1 cellular context compared by ENCODE assay signal in the genomic region with DNA sequence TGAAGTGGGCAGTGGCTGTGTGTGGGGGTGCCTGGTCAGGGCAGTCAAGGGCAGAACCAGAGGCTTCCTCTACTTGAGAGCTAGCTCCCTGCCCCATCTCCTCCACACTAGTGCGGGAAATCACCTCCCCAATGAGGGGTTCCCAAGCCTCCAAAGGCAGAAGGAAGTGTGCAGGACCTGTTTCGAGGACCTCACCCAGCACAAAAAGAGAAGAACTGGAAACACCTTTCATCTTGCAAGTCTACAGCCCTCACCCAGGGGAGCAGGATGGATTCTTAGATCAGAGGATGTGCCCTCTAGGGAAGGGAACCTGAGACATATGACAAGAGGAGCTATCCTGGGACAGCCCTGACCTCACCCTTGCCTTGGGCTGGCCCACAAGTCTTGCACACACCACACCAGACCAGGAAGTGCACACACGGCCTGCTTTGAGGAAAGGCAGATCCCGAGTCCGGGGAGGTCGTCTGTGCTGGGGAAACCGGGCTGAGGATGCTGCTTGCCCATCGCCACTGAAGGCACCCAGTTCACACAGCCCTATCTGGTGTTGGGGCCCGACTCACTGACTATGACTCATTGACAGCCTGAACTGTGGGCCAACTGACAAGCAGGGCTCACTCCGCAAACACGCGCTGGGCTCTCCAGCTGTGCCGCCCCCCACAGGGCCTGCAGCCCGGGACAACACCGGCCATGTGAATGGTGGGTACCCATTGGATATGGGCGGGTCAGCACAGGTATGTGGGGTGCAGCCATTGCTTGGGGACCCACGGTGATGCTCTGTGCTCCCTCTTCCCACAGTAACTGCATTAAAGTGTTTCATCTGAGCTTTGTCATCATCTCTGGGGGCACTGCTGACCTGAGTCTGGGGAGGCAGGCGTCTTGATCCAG.
TF ChIP-seq lines count a peak whose summit lies in the region.

No MANE protein-coding gene starts in this region.

TF ChIP-seq in HepG2, 621 proteins besides CTCF, POLR2A, EP300 and RAD21 (continued from another document and continues in another):
- TF ChIP-seq HNF1A (IDR thresholded peaks at IDR 0.05; ENCODE audit: low read depth) (no peak), HNF1A (CRISPR knock-in tag; IDR thresholded peaks at IDR 0.05; ENCODE audit: borderline replicate concordance) (peak; percentile 71; the same call in 1 of the 2 replicates), PITX1 (CRISPR knock-in tag; IDR thresholded peaks at IDR 0.05) (no peak; the same call in 1 of the 2 replicates), ZNF577 (CRISPR knock-in tag; IDR thresholded peaks at IDR 0.05; ENCODE audit: borderline replicate concordance, low read depth) (no peak), ZUFSP (CRISPR knock-in tag; IDR thresholded peaks at IDR 0.05; ENCODE audit: borderline replicate concordance) (no peak), MBNL3 (CRISPR knock-in tag; conservative IDR thresholded peaks at IDR 0.05) (no peak), AFF4 (CRISPR knock-in tag; IDR thresholded peaks at IDR 0.05) (no peak), KDM5A (IDR thresholded peaks at IDR 0.05; ENCODE audit: borderline replicate concordance, low read length) (no peak), PPARG (CRISPR knock-in tag; conservative IDR thresholded peaks at IDR 0.05) (no peak), PTBP1 (IDR thresholded peaks at IDR 0.05; ENCODE audit: low read depth, low read length, poor library complexity, severe bottlenecking) (peak; percentile 32), SNAPC5 (CRISPR knock-in tag; IDR thresholded peaks at IDR 0.05; ENCODE audit: borderline replicate concordance) (no peak), KLF12 (CRISPR knock-in tag; IDR thresholded peaks at IDR 0.05; ENCODE audit: borderline replicate concordance) (no peak), RARA (CRISPR knock-in tag; IDR thresholded peaks at IDR 0.05) (peak; percentile 33; the same call in 1 of the 2 replicates), E2F1 (CRISPR knock-in tag; IDR thresholded peaks at IDR 0.05) (no peak), NFKBIZ (CRISPR knock-in tag; IDR thresholded peaks at IDR 0.05) (no peak), SMAD3 (CRISPR knock-in tag; IDR thresholded peaks at IDR 0.05) (no peak), ZNF598 (CRISPR knock-in tag; IDR thresholded peaks at IDR 0.05; ENCODE audit: borderline replicate concordance) (peak; percentile 93; the same call in 1 of the 2 replicates), ZNF30 (CRISPR knock-in tag; IDR thresholded peaks at IDR 0.05) (no peak), MLLT10 (CRISPR knock-in tag; IDR thresholded peaks at IDR 0.05) (no peak), MEF2D (CRISPR knock-in tag; IDR thresholded peaks at IDR 0.05) (no peak), HNF4G (IDR thresholded peaks at IDR 0.05; ENCODE audit: borderline replicate concordance, low read depth, low read length) (no peak), HNF4G (CRISPR knock-in tag; IDR thresholded peaks at IDR 0.05; ENCODE audit: borderline replicate concordance, low read depth) (no peak), ZZZ3 (CRISPR knock-in tag; IDR thresholded peaks at IDR 0.05; ENCODE audit: borderline replicate concordance) (peak; percentile 81; the same call in 1 of the 2 replicates), HNRNPH1 (optimal IDR thresholded peaks at IDR 0.05; ENCODE audit: low read depth, low read length) (no peak), SSRP1 (CRISPR knock-in tag; IDR thresholded peaks at IDR 0.05) (peak; percentile 84; the same call in 1 of the 2 replicates), FOXM1 (CRISPR knock-in tag; IDR thresholded peaks at IDR 0.05) (no peak), PHB2 (IDR thresholded peaks at IDR 0.05; ENCODE audit: partially characterized antibody) (no peak), IKZF1 (IDR thresholded peaks at IDR 0.05) (no peak), ZNF362 (CRISPR knock-in tag; IDR thresholded peaks at IDR 0.05; ENCODE audit: borderline replicate concordance) (no peak; the same call in 1 of the 2 replicates), CREM (IDR thresholded peaks at IDR 0.05) (no peak; the same call in 1 of the 2 replicates), CREM (CRISPR knock-in tag; IDR thresholded peaks at IDR 0.05) (no peak), MIER2 (CRISPR knock-in tag; IDR thresholded peaks at IDR 0.05) (0 out of 2 replicates have a peak, but pooled peaks have one; percentile 29)
- TF ChIP-seq, protein P1, sequence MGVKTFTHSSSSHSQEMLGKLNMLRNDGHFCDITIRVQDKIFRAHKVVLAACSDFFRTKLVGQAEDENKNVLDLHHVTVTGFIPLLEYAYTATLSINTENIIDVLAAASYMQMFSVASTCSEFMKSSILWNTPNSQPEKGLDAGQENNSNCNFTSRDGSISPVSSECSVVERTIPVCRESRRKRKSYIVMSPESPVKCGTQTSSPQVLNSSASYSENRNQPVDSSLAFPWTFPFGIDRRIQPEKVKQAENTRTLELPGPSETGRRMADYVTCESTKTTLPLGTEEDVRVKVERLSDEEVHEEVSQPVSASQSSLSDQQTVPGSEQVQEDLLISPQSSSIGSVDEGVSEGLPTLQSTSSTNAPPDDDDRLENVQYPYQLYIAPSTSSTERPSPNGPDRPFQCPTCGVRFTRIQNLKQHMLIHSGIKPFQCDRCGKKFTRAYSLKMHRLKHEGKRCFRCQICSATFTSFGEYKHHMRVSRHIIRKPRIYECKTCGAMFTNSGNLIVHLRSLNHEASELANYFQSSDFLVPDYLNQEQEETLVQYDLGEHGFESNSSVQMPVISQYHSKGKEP (CRISPR knock-in tag; IDR thresholded peaks at IDR 0.05), result no peak
- TF ChIP-seq, protein P2, sequence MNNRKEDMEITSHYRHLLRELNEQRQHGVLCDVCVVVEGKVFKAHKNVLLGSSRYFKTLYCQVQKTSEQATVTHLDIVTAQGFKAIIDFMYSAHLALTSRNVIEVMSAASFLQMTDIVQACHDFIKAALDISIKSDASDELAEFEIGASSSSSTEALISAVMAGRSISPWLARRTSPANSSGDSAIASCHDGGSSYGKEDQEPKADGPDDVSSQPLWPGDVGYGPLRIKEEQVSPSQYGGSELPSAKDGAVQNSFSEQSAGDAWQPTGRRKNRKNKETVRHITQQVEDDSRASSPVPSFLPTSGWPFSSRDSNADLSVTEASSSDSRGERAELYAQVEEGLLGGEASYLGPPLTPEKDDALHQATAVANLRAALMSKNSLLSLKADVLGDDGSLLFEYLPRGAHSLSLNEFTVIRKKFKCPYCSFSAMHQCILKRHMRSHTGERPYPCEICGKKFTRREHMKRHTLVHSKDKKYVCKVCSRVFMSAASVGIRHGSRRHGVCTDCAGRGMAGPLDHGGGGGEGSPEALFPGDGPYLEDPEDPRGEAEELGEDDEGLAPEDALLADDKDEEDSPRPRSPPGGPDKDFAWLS (CRISPR knock-in tag; IDR thresholded peaks at IDR 0.05; ENCODE audit: borderline replicate concordance), result no peak
- TF ChIP-seq, protein P3, sequence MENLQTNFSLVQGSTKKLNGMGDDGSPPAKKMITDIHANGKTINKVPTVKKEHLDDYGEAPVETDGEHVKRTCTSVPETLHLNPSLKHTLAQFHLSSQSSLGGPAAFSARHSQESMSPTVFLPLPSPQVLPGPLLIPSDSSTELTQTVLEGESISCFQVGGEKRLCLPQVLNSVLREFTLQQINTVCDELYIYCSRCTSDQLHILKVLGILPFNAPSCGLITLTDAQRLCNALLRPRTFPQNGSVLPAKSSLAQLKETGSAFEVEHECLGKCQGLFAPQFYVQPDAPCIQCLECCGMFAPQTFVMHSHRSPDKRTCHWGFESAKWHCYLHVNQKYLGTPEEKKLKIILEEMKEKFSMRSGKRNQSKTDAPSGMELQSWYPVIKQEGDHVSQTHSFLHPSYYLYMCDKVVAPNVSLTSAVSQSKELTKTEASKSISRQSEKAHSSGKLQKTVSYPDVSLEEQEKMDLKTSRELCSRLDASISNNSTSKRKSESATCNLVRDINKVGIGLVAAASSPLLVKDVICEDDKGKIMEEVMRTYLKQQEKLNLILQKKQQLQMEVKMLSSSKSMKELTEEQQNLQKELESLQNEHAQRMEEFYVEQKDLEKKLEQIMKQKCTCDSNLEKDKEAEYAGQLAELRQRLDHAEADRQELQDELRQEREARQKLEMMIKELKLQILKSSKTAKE (CRISPR knock-in tag; IDR thresholded peaks at IDR 0.05; ENCODE audit: borderline replicate concordance), result peak; percentile 57; the same call in 1 of the 2 replicates
- TF ChIP-seq, protein P4, sequence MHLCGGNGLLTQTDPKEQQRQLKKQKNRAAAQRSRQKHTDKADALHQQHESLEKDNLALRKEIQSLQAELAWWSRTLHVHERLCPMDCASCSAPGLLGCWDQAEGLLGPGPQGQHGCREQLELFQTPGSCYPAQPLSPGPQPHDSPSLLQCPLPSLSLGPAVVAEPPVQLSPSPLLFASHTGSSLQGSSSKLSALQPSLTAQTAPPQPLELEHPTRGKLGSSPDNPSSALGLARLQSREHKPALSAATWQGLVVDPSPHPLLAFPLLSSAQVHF (CRISPR knock-in tag; IDR thresholded peaks at IDR 0.05), result no peak; the same call in 1 of the 2 replicates
